In the genomic region with DNA sequence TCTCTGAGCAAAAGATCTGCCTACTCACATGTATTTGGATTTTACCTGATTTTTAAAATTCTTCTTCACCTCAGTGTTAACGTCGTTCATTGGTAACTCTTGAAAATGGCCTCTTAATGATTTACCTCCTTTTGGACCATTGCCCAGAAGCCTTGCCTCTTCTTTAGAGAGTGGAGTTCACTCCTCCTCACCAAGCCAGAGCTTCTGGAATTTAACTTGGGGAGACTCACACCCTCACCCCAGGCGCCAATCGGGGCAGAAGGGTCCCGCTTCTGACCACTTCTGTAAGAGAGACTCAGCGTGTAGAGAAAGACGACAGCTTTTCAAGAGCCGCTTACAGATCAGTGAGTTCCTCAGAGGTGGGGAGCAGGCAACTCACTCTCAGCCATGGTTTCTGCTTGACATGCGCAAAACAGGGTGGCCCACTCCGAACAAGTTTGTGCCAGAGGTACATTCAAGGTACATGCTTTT, we compare ENCODE assay signal across 8 cellular contexts. TPM values are rescaled to one million over a fixed set of nuclear protein-coding genes. Genes with fewer than 3 reads are reported as not detected.
DNase-seq lines count a peak whose midpoint lies in the region; ATAC-seq, FAIRE-seq and TF ChIP-seq lines count a peak whose summit lies in the region.

No MANE protein-coding gene starts in this region.

- H3K79me2 ChIP-seq in astrocyte (ENCODE audit: insufficient read depth, low read length) (no peaks in the 10 kb centered on the region), PC-3 (ENCODE audit: low read length) (no peaks in the 10 kb centered on the region)

- TF ChIP-seq CTCF in astrocyte (IDR thresholded peaks at IDR 0.05; ENCODE audit: insufficient read depth, low read depth, low read length) (no peak), PC-3 (conservative IDR thresholded peaks at IDR 0.05; ENCODE audit: low read depth, low read length) (no peak)

- FAIRE-seq in astrocyte (lab: Jason Lieb, UNC), result no peak

- H3K27me3 Mint-ChIP-seq in astrocyte (ENCODE audit: low read depth, unreplicated experiment), result peaks cover 14% of the 10 kb centered on the region

- H3K27me3 ChIP-seq in astrocyte (ENCODE audit: insufficient read depth, low read length), result peaks cover 3% of the 10 kb centered on the region
- H3K27me3 ChIP-seq in stomach smooth muscle (ENCODE audit: control insufficient read depth in 1 of 2, insufficient read depth in 2 of 2, low read length in 2 of 2), result peaks cover 12 to 24% of the 10 kb centered on the region in 2 donors
- no peaks in the 10 kb centered on the region for H3K27me3 ChIP-seq in PC-3 (ENCODE audit: low read length)

- CTCF ChIA-PET in PC-3 (lab: Charles Lee), result no interaction called here

- intact Hi-C loops in PC-3 (cut with micrococcal nuclease), result no loop called here

- H3K27ac Mint-ChIP-seq in astrocyte (ENCODE audit: unreplicated experiment), result peak overlapping the region; percentile 88

- no peaks in the 10 kb centered on the region for H4K20me1 ChIP-seq in astrocyte (ENCODE audit: insufficient read depth, low read length)
- no peaks in the 10 kb centered on the region for H4K20me1 ChIP-seq in PC-3 (ENCODE audit: low read length)

- H3K4me2 ChIP-seq in astrocyte (ENCODE audit: low read length) (peak overlapping the region; percentile 88), PC-3 (ENCODE audit: low read length) (no peak overlapping the region)

- H3K4me3 Mint-ChIP-seq in astrocyte (ENCODE audit: unreplicated experiment), result peak overlapping the region; percentile 87

- H3K4me3 ChIP-seq in astrocyte (ENCODE audit: insufficient read depth, low read depth, low read length) (peak overlapping the region; percentile 58), stomach smooth muscle (ENCODE audit: low read length in 2 of 2) (peak overlapping the region; percentile 59 to 80), PC-3 (ENCODE audit: low read length) (no peak overlapping the region)

- H3K9me3 Mint-ChIP-seq in astrocyte (ENCODE audit: unreplicated experiment), result peaks cover 2% of the 10 kb centered on the region

- H3F3A ChIP-seq in PC-3 (ENCODE audit: low read length, unreplicated experiment), result no peaks in the 10 kb centered on the region

- H3K9me3 ChIP-seq in astrocyte (ENCODE audit: insufficient read depth, low read depth, low read length) (no peaks in the 10 kb centered on the region), stomach smooth muscle (ENCODE audit: control insufficient read depth in 2 of 2, low read length in 2 of 2) (no peaks in the 10 kb centered on the region), PC-3 (ENCODE audit: low read length) (no peaks in the 10 kb centered on the region)

- peaks cover 13% of the 10 kb centered on the region for H3K4me1 Mint-ChIP-seq in astrocyte (ENCODE audit: low read depth, unreplicated experiment)

- POLR2A ChIA-PET in PC-3 (lab: Charles Lee; ENCODE audit: unreplicated experiment), result no interaction called here

- no peaks in the 10 kb centered on the region for H3K9me2 ChIP-seq in PC-3 (replicated peaks; ENCODE audit: low read length)

- DNase-seq in NCI-H1417 (lab: John Stamatoyannopoulos, UW) (peak in 2 of 3 experiments; percentile 38 to 45), NCI-H1417 treated with DMSO at 0.1 percent for 48 hours (lab: John Stamatoyannopoulos, UW) (no peak), astrocyte (ENCODE audit: low read depth) (no peak), kidney glomerular epithelial cell (lab: John Stamatoyannopoulos, UW) (peak; percentile 73), DMS153 (lab: John Stamatoyannopoulos, UW) (no peak), PC-3 (no peak)

- no peak for ATAC-seq in GM19324 (IDR thresholded peaks at IDR 0.05; ENCODE audit: low FRiP score, unreplicated experiment)
- no peak for ATAC-seq in PC-3

- H3K36me3 ChIP-seq in astrocyte (ENCODE audit: insufficient read depth, low read length), result no peaks in the 10 kb centered on the region
- H3K36me3 ChIP-seq in stomach smooth muscle (ENCODE audit: control insufficient read depth in 2 of 2, insufficient read depth in 2 of 2, low read length in 2 of 2), result no peaks in the 10 kb centered on the region
- H3K36me3 ChIP-seq in PC-3 (ENCODE audit: low read depth, low read length), result no peaks in the 10 kb centered on the region

- no TSS peak for BruUV-seq in PC-3 (replicated peaks; lab: Mats Ljungman, UMichigan)

- peak overlapping the region; percentile 61 for H3K9ac ChIP-seq in astrocyte (ENCODE audit: low read length)
- H3K9ac ChIP-seq in stomach smooth muscle (ENCODE audit: low read length in 2 of 2), result peak overlapping the region; percentile 21 to 37
- no peak overlapping the region for H3K9ac ChIP-seq in PC-3 (ENCODE audit: low read length)

- H3K4me1 ChIP-seq in astrocyte (ENCODE audit: insufficient read depth, low read length) (peaks cover 15% of the 10 kb centered on the region), stomach smooth muscle (ENCODE audit: control insufficient read depth, insufficient read depth, low read length) (peaks cover 20% of the 10 kb centered on the region), PC-3 (ENCODE audit: insufficient read depth, low read length) (no peaks in the 10 kb centered on the region)

- H3K27ac ChIP-seq in astrocyte (ENCODE audit: low read depth, low read length), result no peak overlapping the region
- no peak overlapping the region for H3K27ac ChIP-seq in stomach smooth muscle (ENCODE audit: low read length)
- H3K27ac ChIP-seq in PC-3 (ENCODE audit: low read length), result no peak overlapping the region

- no peaks in the 10 kb centered on the region for H3K36me3 Mint-ChIP-seq in astrocyte (ENCODE audit: low read depth, unreplicated experiment)

- H2AFZ ChIP-seq in astrocyte (ENCODE audit: low read depth, low read length) (peak overlapping the region; percentile 94), PC-3 (ENCODE audit: low read length) (no peak overlapping the region)

RNA-seq across cellular contexts. Expression of gene PNMA8C, which starts 2.7 kb away (rescaled TPM):
- total RNA-seq in astrocyte, result 0.55 and 0.98 TPM in 2 replicates
- not detected in 2 replicates for total RNA-seq in PC-3 (2014; rRNA removed)

RNA-seq across cellular contexts. Expression of gene CCDC8, which starts 12.7 kb away (rescaled TPM):
- total RNA-seq in astrocyte (35.5 and 45.5 TPM in 2 replicates), PC-3 (2014; rRNA removed) (not detected in 2 replicates)

RNA-seq across cellular contexts. Expression of gene PNMA8A, which starts 45.3 kb away (rescaled TPM):
- total RNA-seq in astrocyte, result 12.1 and 12.7 TPM in 2 replicates
- total RNA-seq in PC-3 (2014; rRNA removed), result not detected in 2 replicates

Comparison
In these comparisons a context has a peak if more than half of its experiments do, and no peak if none do; other contexts are left out.
1. DNase-seq: peak in NCI-H1417 (2 of 3) and kidney glomerular epithelial cell (single experiment); none in NCI-H1417 treated with DMSO at 0.1 percent for 48 hours (single experiment), astrocyte (single experiment), DMS153 (single experiment) and PC-3 (single experiment).
2. RNA of gene CCDC8, which starts 12.7 kb away (total RNA-seq): 35.5 to 45.5 TPM in astrocyte; not detected in PC-3; every median in the first group is over 10 times any median in the second.
3. RNA of gene PNMA8A, which starts 45.3 kb away (total RNA-seq): 12.1 to 12.7 TPM in astrocyte; not detected in PC-3; every median in the first group is over 10 times any median in the second.